Comparison of ENCODE assay signal across 8 cellular contexts in the genomic region with DNA sequence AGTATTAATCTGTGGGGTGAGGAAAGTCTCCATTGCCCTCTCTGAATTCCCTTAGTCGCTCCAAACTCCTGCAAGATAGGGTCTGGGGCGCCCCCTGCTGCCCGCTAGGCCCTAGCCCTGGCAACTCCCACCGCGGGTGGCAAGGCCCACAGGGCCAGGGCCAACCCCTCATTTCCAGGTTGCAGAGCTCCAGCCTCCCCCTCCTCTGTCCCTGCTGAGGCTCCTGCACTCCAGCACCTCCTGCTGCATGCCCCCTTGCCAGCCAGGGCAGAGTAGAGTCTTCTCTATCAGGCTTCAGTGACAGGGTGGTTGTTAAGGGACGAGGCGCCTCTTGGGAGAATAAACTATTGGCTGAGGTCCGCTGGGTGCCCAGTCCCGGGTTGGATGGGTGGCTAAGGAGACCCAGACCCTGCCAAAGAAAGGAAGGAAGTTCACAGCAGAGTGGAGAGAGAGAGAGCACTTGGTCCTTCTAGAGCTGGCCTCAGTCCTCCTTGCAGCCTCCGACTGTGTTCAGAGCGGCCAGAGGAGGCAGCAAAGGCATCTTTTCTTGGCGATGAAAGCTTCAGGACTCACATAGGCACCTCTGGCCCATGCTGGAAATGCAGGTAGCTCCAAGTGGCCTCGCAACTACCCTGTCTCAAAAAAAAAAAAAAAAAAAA. TPM values are rescaled to one million over a fixed set of nuclear protein-coding genes. Genes with fewer than 3 reads are reported as not detected.
A peak's percentile ranks its signal among the peaks of the same experiment; 100 is the strongest.
DNase-seq lines count a peak whose midpoint lies in the region; ATAC-seq and TF ChIP-seq lines count a peak whose summit lies in the region.

No MANE protein-coding gene starts in this region.

- H3K27ac ChIP-seq in CD4-positive, alpha-beta T cell (ENCODE audit: low read depth, low read length): no peak overlapping the region
- H3K27ac ChIP-seq in Panc1 (ENCODE audit: low read length) (no peak overlapping the region), fibroblast of lung (ENCODE audit: insufficient read depth, low read length) (no peak overlapping the region)

- no peaks in the 10 kb centered on the region for H4K20me1 ChIP-seq in fibroblast of lung (ENCODE audit: control insufficient read depth, extremely low read depth, insufficient read depth, low read length)

- POLR2A ChIA-PET in CD4-positive, alpha-beta T cell (lab: Charles Lee): interaction anchor here (0.6 to 1.1 kb wide), 10 partner anchors 13 to 410 kb away, joined by 3 to 7 read pairs (median 3); partner anchors contain the start of genes SEC24A, SKP1 and UBE2B
- POLR2A ChIA-PET in Panc1 (lab: Charles Lee): interaction anchor here (0.6 to 0.7 kb wide), 3 partner anchors 22 to 294 kb away, joined by 5 to 7 read pairs (median 7); partner anchors contain the start of gene C5orf24

- peaks cover 5% of the 10 kb centered on the region for H3K36me3 Mint-ChIP-seq in CD4-positive, alpha-beta T cell (ENCODE audit: low read depth)
- no peaks in the 10 kb centered on the region for H3K36me3 Mint-ChIP-seq in activated T-cell treated with anti-CD3 and anti-CD28 coated beads, Interleukin-2, amount 50 U/mL, for 24 hours (ENCODE audit: low read depth)
- no peaks in the 10 kb centered on the region for H3K36me3 Mint-ChIP-seq in natural killer cell treated with Interleukin-12 subunit alpha and Interleukin-12 subunit beta and Interleukin-15 and Interleukin-18, amount 100 ng/mL, for 72 hours
- peaks cover 0 to 2% of the 10 kb centered on the region in 2 donors for H3K36me3 Mint-ChIP-seq in stimulated activated naive B cell treated with anti-CD40 and anti-IgM and Interleukin-4, amounts not matched to agents 10 μg/mL and 1 μg/mL and 100 μg/mL, for 72 hours

- peaks cover 4% of the 10 kb centered on the region; the same call in 1 of the 2 replicates for H3K4me1 ChIP-seq in Panc1 (ENCODE audit: control insufficient read depth, insufficient read depth, low read length)
- H3K4me1 ChIP-seq in fibroblast of lung (ENCODE audit: control insufficient read depth, extremely low read depth, insufficient read depth, low read length): no peaks in the 10 kb centered on the region

- H3K4me3 Mint-ChIP-seq in CD4-positive, alpha-beta T cell: peak overlapping the region; percentile 3
- H3K4me3 Mint-ChIP-seq in activated T-cell treated with anti-CD3 and anti-CD28 coated beads, Interleukin-2, amount 50 U/mL, for 24 hours: no peak overlapping the region
- no peak overlapping the region for H3K4me3 Mint-ChIP-seq in natural killer cell treated with Interleukin-12 subunit alpha and Interleukin-12 subunit beta and Interleukin-15 and Interleukin-18, amount 100 ng/mL, for 72 hours
- peak overlapping the region; percentile 10 to 31 for H3K4me3 Mint-ChIP-seq in stimulated activated naive B cell treated with anti-CD40 and anti-IgM and Interleukin-4, amounts not matched to agents 10 μg/mL and 1 μg/mL and 100 μg/mL, for 72 hours

- peak; percentile 97 for ATAC-seq in CD4-positive, alpha-beta T cell (ENCODE audit: poor library complexity)
- ATAC-seq in GM19397 (IDR thresholded peaks at IDR 0.05; ENCODE audit: unreplicated experiment): peak; percentile 74
- peak; percentile 97 for ATAC-seq in Panc1
- peak; percentile 88 to 91 for ATAC-seq in natural killer cell treated with Interleukin-12 subunit alpha and Interleukin-12 subunit beta and Interleukin-15 and Interleukin-18, amount 100 ng/mL, for 72 hours
- peak; percentile 93 to 95 for ATAC-seq in stimulated activated naive B cell treated with anti-CD40 and anti-IgM and Interleukin-4, amounts not matched to agents 10 μg/mL and 1 μg/mL and 100 μg/mL, for 72 hours (replicated peaks)

- H3K36me3 ChIP-seq in Panc1 (ENCODE audit: control insufficient read depth, insufficient read depth, low read length): no peaks in the 10 kb centered on the region
- H3K36me3 ChIP-seq in fibroblast of lung (ENCODE audit: control insufficient read depth, insufficient read depth, low read length): no peaks in the 10 kb centered on the region

- DNase-seq in CD4-positive, alpha-beta T cell: peak; percentile 72 to 85 (median 78)
- peak; percentile 66 for DNase-seq in HPDE6-E6E7 (ENCODE audit: extremely low spot score)
- no peak for DNase-seq in Panc1 (ENCODE audit: low read depth, low spot score)
- DNase-seq in activated T-cell treated with anti-CD3 and anti-CD28 coated beads, Interleukin-2, amount 50 U/mL, for 24 hours: peak; percentile 91
- peak; percentile 68 to 72 for DNase-seq in fibroblast of lung (ENCODE audit: low read depth in 2 of 2)
- DNase-seq in natural killer cell treated with Interleukin-12 subunit alpha and Interleukin-12 subunit beta and Interleukin-15 and Interleukin-18, amount 100 ng/mL, for 72 hours (ENCODE audit: low spot score): peak; percentile 85
- DNase-seq in stimulated activated naive B cell treated with anti-CD40 and anti-IgM and Interleukin-4, amounts not matched to agents 10 μg/mL and 1 μg/mL and 100 μg/mL, for 72 hours: peak; percentile 73

- peak; percentile 84 for TF ChIP-seq CTCF in CD4-positive, alpha-beta T cell (IDR thresholded peaks at IDR 0.05)
- TF ChIP-seq CTCF in Panc1 (IDR thresholded peaks at IDR 0.05) (peak; percentile 96), fibroblast of lung (conservative IDR thresholded peaks at IDR 0.05 in 1 of 2, IDR thresholded peaks at IDR 0.05 in 1 of 2; ENCODE audit: low read depth in 1 of 2, low read length in 2 of 2) (peak; percentile 89 to 94)

- CTCF ChIA-PET in CD4-positive, alpha-beta T cell (lab: Charles Lee): interaction anchor here (0.6 to 2.1 kb wide), 46 partner anchors 9 to 423 kb away, joined by 3 to 23 read pairs (median 4); partner anchors contain the start of genes CDKN2AIPNL, JADE2, PCBD2 and PPP2CA
- CTCF ChIA-PET in Panc1 (lab: Charles Lee): interaction anchor here (0.5 to 1.3 kb wide), 23 partner anchors 10 to 307 kb away, joined by 3 to 14 read pairs (median 4); partner anchors contain the start of gene CDKN2AIPNL

- H2AFZ ChIP-seq in fibroblast of lung (ENCODE audit: low read length): peak overlapping the region; percentile 82

- H3K4me3 ChIP-seq in Panc1 (ENCODE audit: low read depth in 2 of 2, low read length in 2 of 2) (0 out of 4 replicates have a peak overlapping the region, but pooled peaks of 1 of the 2 experiments have one; percentile 8), fibroblast of lung (replicated peaks in 1 of 4; ENCODE audit: control extremely low read depth in 1 of 4, insufficient read depth in 1 of 4, low read depth in 3 of 4, low read length in 4 of 4) (no peak overlapping the region)

- H3K4me2 ChIP-seq in fibroblast of lung (ENCODE audit: extremely low read depth, insufficient read depth, low read length): peak overlapping the region; percentile 48

- H3K4me1 Mint-ChIP-seq in CD4-positive, alpha-beta T cell (ENCODE audit: low read depth): peaks cover 16% of the 10 kb centered on the region
- H3K4me1 Mint-ChIP-seq in activated T-cell treated with anti-CD3 and anti-CD28 coated beads, Interleukin-2, amount 50 U/mL, for 24 hours (ENCODE audit: low read depth): peaks cover 17% of the 10 kb centered on the region
- H3K4me1 Mint-ChIP-seq in natural killer cell treated with Interleukin-12 subunit alpha and Interleukin-12 subunit beta and Interleukin-15 and Interleukin-18, amount 100 ng/mL, for 72 hours (ENCODE audit: low read depth in 2 of 2): peaks cover 4 to 5% of the 10 kb centered on the region in 2 donors
- peaks cover 14 to 21% of the 10 kb centered on the region in 2 donors for H3K4me1 Mint-ChIP-seq in stimulated activated naive B cell treated with anti-CD40 and anti-IgM and Interleukin-4, amounts not matched to agents 10 μg/mL and 1 μg/mL and 100 μg/mL, for 72 hours

- in situ Hi-C loops in Panc1 (cut with HindIII; ENCODE audit: low pct_unique_long_range_greater_than_20kb, low sequenced_read_pairs): no loop called here

- no peaks in the 10 kb centered on the region for H3K79me2 ChIP-seq in fibroblast of lung (ENCODE audit: control insufficient read depth, insufficient read depth, low read length)

- BruUV-seq in Panc1 (replicated peaks; lab: Mats Ljungman, UMichigan): no TSS peak

- no peaks in the 10 kb centered on the region for H3K27me3 ChIP-seq in CD4-positive, alpha-beta T cell (ENCODE audit: control insufficient read depth, insufficient read depth, low read length)
- H3K27me3 ChIP-seq in Panc1 (ENCODE audit: control insufficient read depth, insufficient read depth, low read length) (no peaks in the 10 kb centered on the region), fibroblast of lung (ENCODE audit: control insufficient read depth, insufficient read depth, low read length) (no peaks in the 10 kb centered on the region)

- no peak overlapping the region for H3K9ac ChIP-seq in fibroblast of lung (ENCODE audit: insufficient read depth, low read length)

- peak overlapping the region; percentile 28 for H3K27ac Mint-ChIP-seq in CD4-positive, alpha-beta T cell
- peak overlapping the region; percentile 16 for H3K27ac Mint-ChIP-seq in activated T-cell treated with anti-CD3 and anti-CD28 coated beads, Interleukin-2, amount 50 U/mL, for 24 hours
- H3K27ac Mint-ChIP-seq in natural killer cell treated with Interleukin-12 subunit alpha and Interleukin-12 subunit beta and Interleukin-15 and Interleukin-18, amount 100 ng/mL, for 72 hours: peak overlapping the region in 1 of 2 donors; percentile 39
- peak overlapping the region; percentile 84 for H3K27ac Mint-ChIP-seq in stimulated activated naive B cell treated with anti-CD40 and anti-IgM and Interleukin-4, amounts not matched to agents 10 μg/mL and 1 μg/mL and 100 μg/mL, for 72 hours

- intact Hi-C loops in CD4-positive, alpha-beta T cell (cut with DNase I, micrococcal nuclease): loop anchor here (1.0 to 5.0 kb wide), 3 partner anchors 284 to 405 kb away; no protein-coding TSS in a partner anchor
- intact Hi-C loops in Panc1 (cut with micrococcal nuclease; ENCODE audit: unreplicated experiment): loop anchor here (2.0 to 10.0 kb wide), 2 partner anchors 212 to 284 kb away; partner anchors contain the start of gene UBE2B

- no peaks in the 10 kb centered on the region for H3K27me3 Mint-ChIP-seq in CD4-positive, alpha-beta T cell
- H3K27me3 Mint-ChIP-seq in activated T-cell treated with anti-CD3 and anti-CD28 coated beads, Interleukin-2, amount 50 U/mL, for 24 hours: no peaks in the 10 kb centered on the region
- H3K27me3 Mint-ChIP-seq in natural killer cell treated with Interleukin-12 subunit alpha and Interleukin-12 subunit beta and Interleukin-15 and Interleukin-18, amount 100 ng/mL, for 72 hours: no peaks in the 10 kb centered on the region
- H3K27me3 Mint-ChIP-seq in stimulated activated naive B cell treated with anti-CD40 and anti-IgM and Interleukin-4, amounts not matched to agents 10 μg/mL and 1 μg/mL and 100 μg/mL, for 72 hours: peaks cover 0 to 5% of the 10 kb centered on the region in 2 donors

- no peaks in the 10 kb centered on the region for H3K9me3 Mint-ChIP-seq in CD4-positive, alpha-beta T cell
- no peaks in the 10 kb centered on the region for H3K9me3 Mint-ChIP-seq in activated T-cell treated with anti-CD3 and anti-CD28 coated beads, Interleukin-2, amount 50 U/mL, for 24 hours
- no peaks in the 10 kb centered on the region for H3K9me3 Mint-ChIP-seq in natural killer cell treated with Interleukin-12 subunit alpha and Interleukin-12 subunit beta and Interleukin-15 and Interleukin-18, amount 100 ng/mL, for 72 hours
- no peaks in the 10 kb centered on the region for H3K9me3 Mint-ChIP-seq in stimulated activated naive B cell treated with anti-CD40 and anti-IgM and Interleukin-4, amounts not matched to agents 10 μg/mL and 1 μg/mL and 100 μg/mL, for 72 hours

- H3K9me3 ChIP-seq in CD4-positive, alpha-beta T cell (ENCODE audit: control insufficient read depth, low read length): no peaks in the 10 kb centered on the region
- no peaks in the 10 kb centered on the region for H3K9me3 ChIP-seq in Panc1 (ENCODE audit: control insufficient read depth, insufficient read depth, low read depth, low read length)
- H3K9me3 ChIP-seq in fibroblast of lung (ENCODE audit: control insufficient read depth, insufficient read depth, low read depth, low read length): no peaks in the 10 kb centered on the region

RNA-seq across cellular contexts. Expression of gene SAR1B, which starts 45.6 kb away (rescaled TPM):
- total RNA-seq in CD4-positive, alpha-beta T cell: 10 to 100 TPM; 36.2 to 40.1 TPM
- total RNA-seq in Panc1 (2021; ENCODE audit: unreplicated experiment): 68.8 TPM
- polyA plus RNA-seq in Panc1 (2012; ENCODE audit: insufficient read length): 50.0 TPM
- 41.3 and 68.7 TPM in 2 replicates for total RNA-seq in fibroblast of lung
- 102 and 106 TPM in 2 replicates for polyA plus RNA-seq in fibroblast of lung
- 54.3 and 70.4 TPM in 2 replicates for polyA plus RNA-seq in fibroblast of lung (2012)
- polyA minus RNA-seq in fibroblast of lung (ENCODE audit: low replicate concordance): 15.8 and 24.2 TPM in 2 replicates
- total RNA-seq in natural killer cell treated with Interleukin-12 subunit alpha and Interleukin-12 subunit beta and Interleukin-15 and Interleukin-18, amount 100 ng/mL, for 72 hours: 10 to 100 TPM; 63.7 to 70.9 TPM

Comparison
In these comparisons a context has a peak if more than half of its experiments do, and no peak if none do; other contexts are left out.
1. H3K4me3 Mint-ChIP-seq: peak in CD4-positive, alpha-beta T cell (single experiment) and stimulated activated naive B cell treated with anti-CD40 and anti-IgM and Interleukin-4, amounts not matched to agents 10 μg/mL and 1 μg/mL and 100 μg/mL, for 72 hours (2 of 2); none in activated T-cell treated with anti-CD3 and anti-CD28 coated beads, Interleukin-2, amount 50 U/mL, for 24 hours (single experiment) and natural killer cell treated with Interleukin-12 subunit alpha and Interleukin-12 subunit beta and Interleukin-15 and Interleukin-18, amount 100 ng/mL, for 72 hours (single experiment).
2. Peak in every context shown above with its lines, with median percentiles within 50 percentile points of each other: ATAC-seq and CTCF ChIP-seq.